ENCODE assay signal across 3 cellular contexts in the genomic region with DNA sequence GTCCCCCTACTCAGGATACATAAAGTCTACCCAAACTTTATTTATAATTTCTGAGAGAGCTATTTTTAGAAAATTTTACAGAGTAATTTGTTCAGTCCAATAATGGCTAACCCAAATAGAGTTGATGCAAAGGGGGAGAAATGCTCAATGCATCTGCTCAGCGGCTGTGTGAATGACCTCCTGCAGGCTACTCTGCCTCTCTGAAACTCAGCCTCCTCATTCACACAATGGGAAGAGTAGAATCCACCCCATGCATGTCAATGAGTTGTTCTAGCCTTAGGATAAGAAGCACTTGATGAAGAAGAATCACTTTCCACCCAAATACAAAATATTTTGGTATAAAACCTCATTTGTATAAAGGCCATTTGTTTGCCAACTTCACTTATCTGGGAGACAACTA.
"Had no signal": no experiment of that assay in that cellular context is flagged by ENCODE, and none has a peak within 500 bp of the region (broad histone marks: within the 10 kb centered on the region; RNA-seq: fewer than 3 reads in every experiment).

No MANE protein-coding gene starts in this region.

- DNase-seq: GDM1, GF-D8 had no signal

- ATAC-seq: GM12878 had no signal

- H3K4me3 ChIP-seq: GM12878 had no signal
